Comparison of ENCODE assay signal across 1 cellular context in the genomic region with DNA sequence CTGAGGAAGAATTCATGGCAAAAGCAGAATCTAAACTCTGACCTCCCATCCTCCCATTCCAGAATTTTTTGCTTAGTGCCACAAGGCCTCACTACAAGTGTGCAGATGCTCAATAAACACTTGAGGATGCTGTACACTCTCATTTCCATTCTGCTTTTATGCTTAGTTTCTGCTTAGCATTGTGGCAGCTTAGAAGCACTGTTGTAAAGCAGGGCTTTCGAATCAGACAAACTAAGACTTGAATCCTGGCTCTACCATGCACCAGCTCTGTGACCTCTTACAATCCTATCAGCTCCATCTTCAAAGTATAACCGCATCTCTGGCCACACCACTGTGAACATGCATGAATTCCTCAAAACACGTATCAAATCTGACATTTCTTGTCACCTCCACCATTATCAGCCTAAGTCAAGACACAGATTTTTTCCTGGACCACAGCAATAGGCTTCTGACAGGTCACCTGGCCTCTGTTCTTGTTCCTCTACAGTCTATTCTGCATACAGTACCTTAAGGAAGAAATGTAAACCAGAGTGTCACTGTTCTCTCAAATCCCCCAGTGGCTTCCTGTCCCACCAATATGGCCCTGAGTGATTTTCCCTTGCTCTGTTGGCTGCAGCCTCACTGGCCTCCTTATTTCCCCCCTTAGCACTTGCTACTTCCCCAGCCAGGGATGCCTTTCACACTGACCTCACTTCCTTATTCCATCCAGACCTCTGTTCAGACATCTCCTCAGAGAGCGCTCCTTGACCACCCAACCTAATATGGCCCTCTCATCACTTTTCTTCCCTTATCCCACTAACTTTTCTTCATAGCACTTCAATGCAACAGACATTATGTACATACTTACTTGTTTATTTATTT.
TF ChIP-seq lines count a peak whose summit lies in the region.

No MANE protein-coding gene starts in this region.

TF ChIP-seq in HepG2, 621 proteins besides CTCF, POLR2A, EP300 and RAD21:
- peak; percentile 2 for TF ChIP-seq TEAD3 (CRISPR knock-in tag; optimal IDR thresholded peaks at IDR 0.05; ENCODE audit: borderline replicate concordance)
- TF ChIP-seq ZNF782 (CRISPR knock-in tag; IDR thresholded peaks at IDR 0.05; ENCODE audit: borderline replicate concordance) = no peak
- TF ChIP-seq ZNF709 (CRISPR knock-in tag; IDR thresholded peaks at IDR 0.05) = 0 out of 2 replicates have a peak, but pooled peaks have one; percentile 26
- TF ChIP-seq EEA1 (CRISPR knock-in tag; IDR thresholded peaks at IDR 0.05; ENCODE audit: borderline replicate concordance) = no peak
- no peak for TF ChIP-seq ZNF572 (CRISPR knock-in tag; IDR thresholded peaks at IDR 0.05)
- 0 out of 2 replicates have a peak, but pooled peaks have one; percentile 3 for TF ChIP-seq ADNP (CRISPR knock-in tag; IDR thresholded peaks at IDR 0.05)
